ENCODE assay signal across 8 cellular contexts in the genomic region with DNA sequence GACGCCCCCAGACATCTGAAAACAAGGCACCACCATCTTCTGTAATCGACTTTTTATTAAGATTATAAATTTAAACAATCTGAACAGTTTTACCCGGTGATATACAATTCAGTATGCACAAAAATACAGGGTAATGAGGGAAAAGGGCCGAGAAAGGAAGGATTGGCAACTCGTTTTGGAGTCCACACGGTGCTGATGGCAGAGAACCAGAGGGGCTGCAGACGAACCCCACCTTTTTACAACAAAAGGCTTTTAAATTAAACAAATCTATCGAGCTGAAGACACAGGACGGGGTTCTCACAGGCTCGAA. TPM values are rescaled to one million over a fixed set of nuclear protein-coding genes. Genes with fewer than 3 reads are reported as not detected.
DNase-seq lines count a peak whose midpoint lies in the region; ATAC-seq and TF ChIP-seq lines count a peak whose summit lies in the region.

No MANE protein-coding gene starts in this region.

- H3K36me3 ChIP-seq in left ventricle myocardium inferior (no peaks in the 10 kb centered on the region), breast epithelium (no peaks in the 10 kb centered on the region), aorta (ENCODE audit: control insufficient read depth in 1 of 2, insufficient read depth in 2 of 2, low read length in 1 of 2) (no peaks in the 10 kb centered on the region)

- intact Hi-C loops in left ventricle myocardium inferior (cut with micrococcal nuclease) (loop anchor here (10.0 kb wide), 1 partner anchor 309 kb away; no protein-coding TSS in a partner anchor), cardiac septum (cut with DNase I) (loop anchor here (1.0 to 2.0 kb wide), 5 partner anchors 35 to 321 kb away; no protein-coding TSS in a partner anchor), breast epithelium (cut with DNase I; ENCODE audit: low total_unique reads) (loop anchor here (2.0 to 10.0 kb wide), 3 partner anchors 31 to 312 kb away; no protein-coding TSS in a partner anchor), aorta (cut with DNase I) (loop anchor here (2.0 to 5.0 kb wide), 5 partner anchors 33 to 311 kb away; no protein-coding TSS in a partner anchor)

- H3K27ac ChIP-seq in left ventricle myocardium inferior (replicated peaks) = peak overlapping the region; percentile 99
- H3K27ac ChIP-seq in breast epithelium = peak overlapping the region; percentile 98 to 99
- peak overlapping the region; percentile 92 to 97 for H3K27ac ChIP-seq in aorta (ENCODE audit: low read depth in 1 of 2, low read length in 2 of 2)

- TF ChIP-seq POLR2A in breast epithelium (IDR thresholded peaks at IDR 0.05) = no peak

- peak overlapping the region; percentile 92 for H3K4me3 ChIP-seq in left ventricle myocardium inferior
- H3K4me3 ChIP-seq in breast epithelium = peak overlapping the region; percentile 91 to 93 (median 93)
- peak overlapping the region; percentile 67 to 97 for H3K4me3 ChIP-seq in aorta (ENCODE audit: low read length in 2 of 2)

- DNase-seq in left ventricle myocardium inferior (no peak), cardiac septum (ENCODE audit: low spot score) (no peak), breast epithelium (ENCODE audit: low spot score in 2 of 2) (no peak), middle frontal gyrus (ENCODE audit: extremely low spot score, low spot score) (peak; percentile 24), aorta (no peak), nucleus accumbens (lab: John Stamatoyannopoulos, UW) (no peak), NCI-H446 treated with DMSO at 0.1 percent for 48 hours (lab: John Stamatoyannopoulos, UW) (no peak), NCI-H526 (lab: John Stamatoyannopoulos, UW) (no peak)

- 0 to 1% methylated on average over 10 of the region's 10 CpGs for WGBS in aorta, 2 donors

- TF ChIP-seq CTCF in left ventricle myocardium inferior (IDR thresholded peaks at IDR 0.05; ENCODE audit: borderline replicate concordance) (no peak), breast epithelium (IDR thresholded peaks at IDR 0.05) (no peak)

- H3K4me1 ChIP-seq in left ventricle myocardium inferior = peaks cover 55% of the 10 kb centered on the region
- peaks cover 0 to 4% of the 10 kb centered on the region in 2 donors for H3K4me1 ChIP-seq in breast epithelium
- no peaks in the 10 kb centered on the region for H3K4me1 ChIP-seq in aorta (ENCODE audit: control insufficient read depth in 1 of 2, insufficient read depth in 2 of 2, low read length in 2 of 2)

- H3K27me3 ChIP-seq in left ventricle myocardium inferior (ENCODE audit: low read depth) = no peaks in the 10 kb centered on the region
- no peaks in the 10 kb centered on the region for H3K27me3 ChIP-seq in breast epithelium
- H3K27me3 ChIP-seq in aorta (ENCODE audit: control insufficient read depth in 1 of 2, insufficient read depth in 2 of 2, low read length in 1 of 2) = peaks cover 0 to 2% of the 10 kb centered on the region in 2 donors

- no peak for ATAC-seq in aorta (ENCODE audit: low FRiP score)

- H3K9me3 ChIP-seq in left ventricle myocardium inferior (replicated peaks) (no peaks in the 10 kb centered on the region), breast epithelium (no peaks in the 10 kb centered on the region), aorta (ENCODE audit: control insufficient read depth, low read length) (no peaks in the 10 kb centered on the region)

RNA-seq across cellular contexts. Expression of gene IER5L, which starts 2.6 kb away (rescaled TPM):
- 3.8 TPM for total RNA-seq in left ventricle myocardium inferior
- total RNA-seq in cardiac septum = 12.6 TPM
- total RNA-seq in breast epithelium = 10 to 100 TPM in 2 of 3 donors, 1 to 10 TPM in 1; 4.3 to 18.4 (median 18.1) TPM
- total RNA-seq in aorta = 10 to 100 TPM; 28.3 to 66.9 TPM
- 10 to 100 TPM in 1 of 2 donors, 1 to 10 TPM in 1; 8.8 to 37.2 TPM for polyA plus RNA-seq in aorta
